ENCODE assay signal across 25 cellular contexts in genomic region chr1:39981385-39981784, GRCh38. TPM values are rescaled to one million over a fixed set of nuclear protein-coding genes. Genes with fewer than 3 reads are reported as not detected.
DNase-seq lines count a peak whose midpoint lies in the region; ATAC-seq and TF ChIP-seq lines count a peak whose summit lies in the region.
"Had no signal": no experiment of that assay in that cellular context is flagged by ENCODE, and none has a peak within 500 bp of the region (broad histone marks: within the 10 kb centered on the region; RNA-seq: fewer than 3 reads in every experiment).

No MANE protein-coding gene starts in this region.

- DNase-seq in AG04450 (ENCODE audit: low read depth, low spot score) (no peak), PC-3 (no peak), breast epithelium (ENCODE audit: low spot score in 2 of 2) (no peak), GM13977 (ENCODE audit: low spot score) (no peak), Kasumi-1 (lab: John Stamatoyannopoulos, UW) (no peak), right lobe of liver (no peak)
- DNase-seq: activated CD4-positive, alpha-beta T cell treated with anti-CD3 and anti-CD28 coated beads, Interleukin-2, amount 50 U/mL, for 4 hours; activated naive CD4-positive, alpha-beta T cell treated with Interleukin-2 at 50 U/mL for 16 hours; activated T-cell treated with anti-CD3 and anti-CD28 coated beads, Interleukin-2, amount 50 U/mL, for 48 hours; BE2C; CD8-positive, alpha-beta memory T cell; left colon; NCI-H1048; NCI-H1694; NCI-H774; pancreas; stimulated activated naive B cell treated with anti-CD40 and anti-IgM and Interleukin-4, amounts not matched to agents 10 μg/mL and 1 μg/mL and 100 μg/mL, for 72 hours had no signal

- H3K4me1 ChIP-seq in PC-3 (ENCODE audit: insufficient read depth, low read length) (peaks cover 17% of the 10 kb centered on the region), breast epithelium (no peaks in the 10 kb centered on the region), mucosa of stomach (ENCODE audit: control insufficient read depth, insufficient read depth, low read length) (peaks cover 28% of the 10 kb centered on the region), right lobe of liver (no peaks in the 10 kb centered on the region)
- H3K4me1 ChIP-seq: BE2C, pancreas had no signal

- H2AFZ ChIP-seq in PC-3 (ENCODE audit: low read length) = peak overlapping the region; percentile 48; the same call in 1 of the 2 replicates

- H3F3A ChIP-seq in PC-3 (ENCODE audit: low read length, unreplicated experiment) = no peaks in the 10 kb centered on the region

- no peak for ATAC-seq in PC-3
- no peak for ATAC-seq in right lobe of liver
- no peak for ATAC-seq in HG03378 (IDR thresholded peaks at IDR 0.05; ENCODE audit: unreplicated experiment)
- ATAC-seq: activated CD4-positive, CD25-positive, alpha-beta regulatory T cell treated with anti-CD3 and anti-CD28 coated beads, Interleukin-2, amount 50 U/mL, for 24 hours; pancreas; stimulated activated naive B cell treated with anti-CD40 and anti-IgM and Interleukin-4, amounts not matched to agents 10 μg/mL and 1 μg/mL and 100 μg/mL, for 72 hours had no signal

- intact Hi-C loops in PC-3 (cut with micrococcal nuclease) (no loop called here), breast epithelium (cut with DNase I; ENCODE audit: low total_unique reads) (no loop called here), right lobe of liver (cut with DNase I) (loop anchor here in 1 of 2 donors (10.0 kb wide), 1 partner anchor 167 kb away; no protein-coding TSS in a partner anchor)

- no peak for TF ChIP-seq CTCF in AG04450 (IDR thresholded peaks at IDR 0.05; ENCODE audit: low read depth, low read length)
- TF ChIP-seq CTCF in PC-3 (conservative IDR thresholded peaks at IDR 0.05; ENCODE audit: low read depth, low read length) = no peak
- no peak for TF ChIP-seq CTCF in breast epithelium (IDR thresholded peaks at IDR 0.05)
- TF ChIP-seq CTCF in GM13977 (IDR thresholded peaks at IDR 0.05; ENCODE audit: extremely low read depth, insufficient read depth, missing control alignments) = no peak
- TF ChIP-seq CTCF in right lobe of liver (IDR thresholded peaks at IDR 0.05) = no peak

- no peak overlapping the region for H3K9ac ChIP-seq in PC-3 (ENCODE audit: low read length)
- H3K9ac ChIP-seq in mucosa of stomach (ENCODE audit: low read length) = peak overlapping the region; percentile 43

- peak overlapping the region; percentile 54; the same call in 1 of the 2 replicates for H3K4me2 ChIP-seq in PC-3 (ENCODE audit: low read length)

- CTCF ChIA-PET in AG04450 (lab: Charles Lee) = interaction anchor here (0.7 to 1.9 kb wide), 5 partner anchors 8 to 165 kb away, joined by 3 to 8 read pairs (median 4); no protein-coding TSS in a partner anchor
- CTCF ChIA-PET in PC-3 (lab: Charles Lee) = no interaction called here

- no peaks in the 10 kb centered on the region for H3K27me3 ChIP-seq in AG04450 (ENCODE audit: control insufficient read depth, insufficient read depth, low read length)
- H3K27me3 ChIP-seq in PC-3 (ENCODE audit: low read length) = no peaks in the 10 kb centered on the region
- no peaks in the 10 kb centered on the region for H3K27me3 ChIP-seq in breast epithelium
- no peaks in the 10 kb centered on the region for H3K27me3 ChIP-seq in mucosa of stomach (ENCODE audit: control insufficient read depth, insufficient read depth, low read length)
- no peaks in the 10 kb centered on the region for H3K27me3 ChIP-seq in right lobe of liver
- H3K27me3 ChIP-seq: BE2C, brain microvascular endothelial cell, pancreas, vagina had no signal

- H3K9me3 ChIP-seq in AG04450 (ENCODE audit: control insufficient read depth, insufficient read depth, low read length) (no peaks in the 10 kb centered on the region), PC-3 (ENCODE audit: low read length) (no peaks in the 10 kb centered on the region), breast epithelium (no peaks in the 10 kb centered on the region), mucosa of stomach (ENCODE audit: control insufficient read depth, low read length) (no peaks in the 10 kb centered on the region), right lobe of liver (no peaks in the 10 kb centered on the region)
- H3K9me3 ChIP-seq: BE2C, mucosa of descending colon, pancreas, vagina had no signal

- no peaks in the 10 kb centered on the region for H3K79me2 ChIP-seq in PC-3 (ENCODE audit: low read length)

- WGBS in right lobe of liver (ENCODE audit: insufficient coverage, low coverage, low lambda C conversion rate, missing lambda C conversion rate) = 83% methylated on average over 9 of the region's 9 CpGs

- TF ChIP-seq POLR2A in breast epithelium (IDR thresholded peaks at IDR 0.05) (no peak), right lobe of liver (IDR thresholded peaks at IDR 0.05) (no peak)

- no TSS peak for BruUV-seq in PC-3 (replicated peaks; lab: Mats Ljungman, UMichigan)

- H3K27ac ChIP-seq in AG04450 (ENCODE audit: low read depth, low read length) = peak overlapping the region; percentile 71
- peak overlapping the region; percentile 18; the same call in 1 of the 2 replicates for H3K27ac ChIP-seq in PC-3 (ENCODE audit: low read length)
- peak overlapping the region; percentile 66 to 74 for H3K27ac ChIP-seq in breast epithelium
- H3K27ac ChIP-seq in right lobe of liver = no peak overlapping the region
- H3K27ac ChIP-seq: brain microvascular endothelial cell, pancreas, SK-N-MC, vagina had no signal

- no peaks in the 10 kb centered on the region for H4K20me1 ChIP-seq in PC-3 (ENCODE audit: low read length)

- H3K36me3 ChIP-seq in PC-3 (ENCODE audit: low read depth, low read length) = no peaks in the 10 kb centered on the region
- no peaks in the 10 kb centered on the region for H3K36me3 ChIP-seq in breast epithelium
- no peaks in the 10 kb centered on the region for H3K36me3 ChIP-seq in mucosa of stomach (ENCODE audit: control insufficient read depth, insufficient read depth, low read length)
- no peaks in the 10 kb centered on the region for H3K36me3 ChIP-seq in right lobe of liver
- H3K36me3 ChIP-seq: BE2C, brain microvascular endothelial cell, pancreas, vagina had no signal

- POLR2A ChIA-PET in AG04450 (lab: Yijun Ruan, JAX) (no interaction called here), PC-3 (lab: Charles Lee; ENCODE audit: unreplicated experiment) (interaction anchor here (0.6 kb wide), 1 partner anchor 62 kb away, joined by 17 read pairs; no protein-coding TSS in a partner anchor)

- in situ Hi-C loops in GM13977 (cut with MboI; ENCODE audit: low pct_unique_long_range_greater_than_20kb, low sequenced_read_pairs, unreplicated experiment) = loop anchor here (10.0 kb wide), 1 partner anchor 53 kb away; no protein-coding TSS in a partner anchor

- H3K4me3 ChIP-seq in AG04450 (ENCODE audit: low read depth, low read length) = no peak overlapping the region
- H3K4me3 ChIP-seq in PC-3 (ENCODE audit: low read length) = no peak overlapping the region
- H3K4me3 ChIP-seq in breast epithelium = no peak overlapping the region
- H3K4me3 ChIP-seq in mucosa of stomach (ENCODE audit: low read length) = no peak overlapping the region
- no peak overlapping the region for H3K4me3 ChIP-seq in right lobe of liver
- H3K4me3 ChIP-seq: mucosa of descending colon, pancreas, SK-N-MC, skin epidermis, vagina had no signal

- no peaks in the 10 kb centered on the region for H3K9me2 ChIP-seq in PC-3 (replicated peaks; ENCODE audit: low read length)

RNA-seq across cellular contexts. Expression of gene MFSD2A, which starts 26.4 kb away (rescaled TPM):
- 1.6 and 2.6 TPM in 2 replicates for polyA plus RNA-seq in AG04450 (2011; rRNA removed)
- 2.6 and 2.8 TPM in 2 replicates for polyA minus RNA-seq in AG04450 (2011; rRNA and poly(A)+ RNA removed)
- total RNA-seq in PC-3 (2014; rRNA removed) = 8.6 and 12.1 TPM in 2 replicates
- 10 to 100 TPM in 1 of 3 donors, 1 to 10 TPM in 2; 3.0 to 61.5 (median 7.9) TPM for total RNA-seq in breast epithelium
- 100 to 1,000 TPM in 3 of 6 experiments, 10 to 100 TPM in 3; 44.3 to 292 (median 113) TPM for total RNA-seq in right lobe of liver

RNA-seq across cellular contexts. Expression of gene CAP1, which starts 59.1 kb away (rescaled TPM):
- polyA plus RNA-seq in AG04450 (2011; rRNA removed) = 553 and 661 TPM in 2 replicates
- 387 and 421 TPM in 2 replicates for polyA minus RNA-seq in AG04450 (2011; rRNA and poly(A)+ RNA removed)
- total RNA-seq in PC-3 (2014; rRNA removed) (214 and 243 TPM in 2 replicates), breast epithelium (100 to 1,000 TPM; 244 to 285 (median 244) TPM), right lobe of liver (100 to 1,000 TPM in 5 of 6 experiments, 10 to 100 TPM in 1; 93.1 to 152 (median 128) TPM)

Comparison
In these comparisons a context has a peak if more than half of its experiments do, and no peak if none do; other contexts are left out.
1. H3K27ac ChIP-seq: peak in AG04450 (single experiment), PC-3 (single experiment) and breast epithelium (2 of 2); none in right lobe of liver (0 of 3).